8 cellular contexts compared by ENCODE assay signal in the genomic region with DNA sequence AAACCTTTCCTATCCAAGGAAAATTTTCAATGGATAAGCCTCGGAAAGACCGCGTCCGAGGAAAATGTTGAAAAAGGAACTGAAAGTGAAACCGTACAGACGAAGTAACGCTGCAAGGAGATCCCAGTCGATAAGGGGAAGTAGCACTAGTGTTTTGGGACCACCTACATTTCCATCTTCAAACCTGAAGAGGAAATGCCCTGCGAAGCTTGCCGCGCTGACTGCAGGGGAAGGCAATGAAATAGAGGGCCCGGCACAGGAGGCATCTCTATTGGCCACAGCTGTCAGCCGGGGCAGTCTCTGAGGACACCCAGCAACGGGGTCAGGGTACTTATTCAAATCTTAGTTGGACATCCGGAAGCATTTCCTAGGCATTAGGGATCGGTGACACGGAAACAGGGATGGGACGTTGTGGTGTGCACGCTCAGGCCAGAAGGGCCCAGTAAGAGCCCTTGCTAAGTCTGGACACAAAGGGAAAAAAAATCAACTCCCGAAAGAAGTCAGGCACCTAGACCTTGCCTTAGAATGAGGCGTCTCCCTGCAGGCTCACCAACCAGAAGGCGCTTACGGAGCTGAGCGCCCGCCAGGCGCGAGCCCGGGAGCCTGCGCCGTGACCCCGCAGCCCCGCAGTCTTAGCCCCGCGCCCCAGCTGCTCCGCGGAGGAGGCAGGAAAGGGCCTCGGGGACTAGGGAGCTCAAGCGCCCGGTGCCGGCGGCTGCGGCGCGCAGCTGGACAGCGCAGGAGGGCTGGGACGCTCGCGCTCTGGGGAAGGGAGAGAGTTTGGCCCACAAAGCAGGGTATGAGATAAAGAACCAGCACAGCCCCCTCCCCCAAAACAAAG. TPM values are rescaled to one million over a fixed set of nuclear protein-coding genes. Genes with fewer than 3 reads are reported as not detected.
A peak's percentile ranks its signal among the peaks of the same experiment; 100 is the strongest.
DNase-seq lines count a peak whose midpoint lies in the region; ATAC-seq, FAIRE-seq and TF ChIP-seq lines count a peak whose summit lies in the region.

No MANE protein-coding gene starts in this region.

- H3K9me3 ChIP-seq in gastroesophageal sphincter, result no peaks in the 10 kb centered on the region
- peaks cover 14% of the 10 kb centered on the region for H3K9me3 ChIP-seq in neuron (ENCODE audit: low read length)

- peak overlapping the region; percentile 14 for H2AFZ ChIP-seq in neuron (ENCODE audit: low read depth, low read length)

- TF ChIP-seq CTCF in gastroesophageal sphincter (IDR thresholded peaks at IDR 0.05), result no peak

- peaks cover 24 to 45% (median 43%) of the 10 kb centered on the region in 3 donors for H3K4me1 Mint-ChIP-seq in IgD-negative memory B cell

- H3K27ac ChIP-seq in gastroesophageal sphincter, result peak overlapping the region; percentile 88 to 97 (median 94)

- peaks cover 15% of the 10 kb centered on the region for H3K36me3 Mint-ChIP-seq in IgD-negative memory B cell

- H3K36me3 ChIP-seq in gastroesophageal sphincter, result peaks cover 2 to 34% of the 10 kb centered on the region in 2 donors
- peaks cover 31% of the 10 kb centered on the region for H3K36me3 ChIP-seq in neuron (ENCODE audit: insufficient read depth, low read length)

- no peaks in the 10 kb centered on the region for H3K9me3 Mint-ChIP-seq in IgD-negative memory B cell

- H3K27me3 Mint-ChIP-seq in IgD-negative memory B cell, result no peaks in the 10 kb centered on the region

- no peaks in the 10 kb centered on the region for H3K27me3 ChIP-seq in gastroesophageal sphincter
- H3K27me3 ChIP-seq in neuron (ENCODE audit: insufficient read depth, low read length), result no peaks in the 10 kb centered on the region

- peak overlapping the region; percentile 92 to 100 (median 98) for H3K4me3 Mint-ChIP-seq in IgD-negative memory B cell

- peak overlapping the region; percentile 94 to 100 (median 97) for H3K27ac Mint-ChIP-seq in IgD-negative memory B cell

- peaks cover 0 to 35% (median 8%) of the 10 kb centered on the region in 3 donors for H3K4me1 ChIP-seq in gastroesophageal sphincter
- peaks cover 13% of the 10 kb centered on the region for H3K4me1 ChIP-seq in neuron (ENCODE audit: insufficient read depth, low read length)

- WGBS in gastroesophageal sphincter (ENCODE audit: low coverage in 1 of 2), 2 donors, result 0% methylated on average over 14 to 18 of the region's 48 CpGs

- TF ChIP-seq EP300 in gastroesophageal sphincter (IDR thresholded peaks at IDR 0.05), result no peak

- DNase-seq in EH (ENCODE audit: low read depth) (peak; percentile 80), RPMI8226 (peak; percentile 92), urothelium cell line (ENCODE audit: low spot score) (peak; percentile 55)
- DNase-seq in activated naive CD4-positive, alpha-beta T cell treated with Interleukin-2 at 50 U/mL for 16 hours, result peak; percentile 53

- FAIRE-seq in urothelium cell line (lab: Jason Lieb, UNC), result no peak

- peak; percentile 34 for ATAC-seq in GM21619 (IDR thresholded peaks at IDR 0.05; ENCODE audit: unreplicated experiment)
- ATAC-seq in gastroesophageal sphincter, result peak; percentile 57

- TF ChIP-seq POLR2A in gastroesophageal sphincter (IDR thresholded peaks at IDR 0.05), result no peak

- H3K4me3 ChIP-seq in gastroesophageal sphincter (peak overlapping the region; percentile 90 to 94), neuron (ENCODE audit: low read length) (peak overlapping the region; percentile 76)

RNA-seq across cellular contexts. Expression of gene USF1, which starts 0.6 kb away (rescaled TPM):
- 13.5 TPM for polyA plus RNA-seq in IgD-negative memory B cell
- 10 to 100 TPM; 50.9 to 79.4 (median 60.5) TPM for total RNA-seq in gastroesophageal sphincter

RNA-seq across cellular contexts. Expression of gene TSTD1, which starts 6.4 kb away (rescaled TPM):
- 349 TPM for polyA plus RNA-seq in IgD-negative memory B cell
- total RNA-seq in gastroesophageal sphincter, result 10 to 100 TPM; 18.1 to 52.1 (median 29.4) TPM

RNA-seq across cellular contexts. Expression of gene F11R, which starts 24.2 kb away (rescaled TPM):
- polyA plus RNA-seq in IgD-negative memory B cell, result 4.8 TPM
- 10 to 100 TPM in 1 of 4 donors, 1 to 10 TPM in 3; 4.5 to 28.2 (median 9.9) TPM for total RNA-seq in gastroesophageal sphincter

RNA-seq across cellular contexts. Expression of gene ARHGAP30, which starts 24.6 kb away (rescaled TPM):
- polyA plus RNA-seq in IgD-negative memory B cell, result 138 TPM
- total RNA-seq in gastroesophageal sphincter, result 10 to 100 TPM in 1 of 4 donors, 1 to 10 TPM in 3; 1.9 to 11.6 (median 4.4) TPM

RNA-seq across cellular contexts. Expression of gene NECTIN4, which starts 44.2 kb away (rescaled TPM):
- not detected for polyA plus RNA-seq in IgD-negative memory B cell
- total RNA-seq in gastroesophageal sphincter, result 1 to 10 TPM in 1 of 4 donors, under 1 TPM in 1, not detected in 2; 0.27 to 1.9 TPM

Comparison
In these comparisons a context has a peak if more than half of its experiments do, and no peak if none do; other contexts are left out.
1. Peak in every context shown above with its lines: DNase-seq, ATAC-seq, H3K4me3 ChIP-seq and H3K27ac ChIP-seq.